In the genomic region with DNA sequence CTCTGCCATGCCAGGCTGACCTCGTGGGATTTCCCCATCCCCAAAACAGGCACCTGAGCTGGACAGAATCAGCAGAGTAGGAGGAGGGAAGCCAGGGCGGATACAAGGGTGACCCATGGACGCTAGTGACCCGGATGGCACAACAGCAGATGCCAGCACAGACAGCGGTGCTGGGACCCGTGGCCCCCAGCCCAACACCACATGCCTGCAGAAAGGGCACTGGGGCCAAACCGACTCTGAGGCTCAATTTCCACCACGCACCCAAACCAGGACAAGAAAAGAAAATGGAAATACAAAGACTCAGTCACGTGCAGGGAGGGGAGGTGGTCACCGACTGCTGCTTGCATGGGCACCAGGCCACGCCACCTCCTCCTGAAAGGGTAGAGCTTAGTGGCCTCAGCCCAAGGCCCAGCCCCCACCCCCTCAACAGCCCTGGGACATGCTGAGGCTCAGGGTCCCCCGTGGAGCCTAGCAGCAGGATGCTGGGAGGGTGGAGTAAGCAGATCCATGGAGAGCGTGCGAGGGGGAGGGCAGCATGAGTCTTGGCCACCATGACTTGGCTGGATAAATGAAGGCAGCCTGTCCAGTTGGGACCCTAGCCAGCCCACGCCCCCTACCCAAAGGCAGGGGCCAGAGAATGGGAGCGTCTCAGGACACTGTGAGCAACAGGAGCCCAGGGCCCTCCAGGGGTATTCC, we compare ENCODE assay signal across 21 cellular contexts. TPM values are rescaled to one million over a fixed set of nuclear protein-coding genes. Genes with fewer than 3 reads are reported as not detected.
DNase-seq lines count a peak whose midpoint lies in the region; ATAC-seq and TF ChIP-seq lines count a peak whose summit lies in the region.
"Had no signal": no experiment of that assay in that cellular context is flagged by ENCODE, and none has a peak within 500 bp of the region (broad histone marks: within the 10 kb centered on the region; RNA-seq: fewer than 3 reads in every experiment).

No MANE protein-coding gene starts in this region.

- no peaks in the 10 kb centered on the region for H4K20me1 ChIP-seq in MM.1S (ENCODE audit: insufficient read depth, low read length)
- H4K20me1 ChIP-seq: BLaER1 had no signal

- peak; percentile 10 for DNase-seq in natural killer cell treated with Interleukin-12 subunit alpha and Interleukin-12 subunit beta and Interleukin-15 and Interleukin-18, amount 100 ng/mL, for 72 hours (ENCODE audit: low spot score)
- no peak for DNase-seq in natural killer cell
- peak; percentile 41 for DNase-seq in ecto neural progenitor cell (ENCODE audit: low spot score)
- DNase-seq in neural crest cell (ENCODE audit: low read depth, low spot score), result no peak
- DNase-seq in effector memory CD4-positive, alpha-beta T cell, result no peak
- no peak for DNase-seq in vagina (ENCODE audit: extremely low spot score in 2 of 2)
- no peak for DNase-seq in MM.1S
- DNase-seq: Calu3; CD8-positive, alpha-beta T cell; GF-D8; GM23248; HFFc6; Kasumi-1; NCI-H1092 treated with DMSO at 0.1 percent for 48 hours; NCI-H1694 treated with DMSO at 0.1 percent for 48 hours; NCI-H748 treated with DMSO at 0.1 percent for 48 hours; SHP77 had no signal

- peaks cover 0 to 3% of the 10 kb centered on the region in 2 donors for H3K27me3 Mint-ChIP-seq in natural killer cell treated with Interleukin-12 subunit alpha and Interleukin-12 subunit beta and Interleukin-15 and Interleukin-18, amount 100 ng/mL, for 72 hours
- H3K27me3 Mint-ChIP-seq in natural killer cell (ENCODE audit: low read depth in 2 of 2) (no peaks in the 10 kb centered on the region), neural crest cell (ENCODE audit: low read depth) (peaks cover 8% of the 10 kb centered on the region)

- no peak overlapping the region for H3K4me2 ChIP-seq in MM.1S (ENCODE audit: low read depth, low read length)
- H3K4me2 ChIP-seq: BLaER1 had no signal

- no peaks in the 10 kb centered on the region for H3K27me3 ChIP-seq in effector memory CD4-positive, alpha-beta T cell (replicated peaks; ENCODE audit: control insufficient read depth, insufficient read depth, low read length, poor library complexity, severe bottlenecking)
- H3K27me3 ChIP-seq in vagina (no peaks in the 10 kb centered on the region), MM.1S (replicated peaks; ENCODE audit: insufficient read depth, low read length) (0 out of 2 replicates have a peak, but pooled peaks cover 4% of the 10 kb centered on the region)
- H3K27me3 ChIP-seq: BLaER1 had no signal

- H3K36me3 Mint-ChIP-seq in natural killer cell treated with Interleukin-12 subunit alpha and Interleukin-12 subunit beta and Interleukin-15 and Interleukin-18, amount 100 ng/mL, for 72 hours, result no peaks in the 10 kb centered on the region
- H3K36me3 Mint-ChIP-seq in natural killer cell, result no peaks in the 10 kb centered on the region
- no peaks in the 10 kb centered on the region for H3K36me3 Mint-ChIP-seq in neural crest cell (ENCODE audit: low read depth)
- H3K36me3 Mint-ChIP-seq: CD8-positive, alpha-beta T cell had no signal

- H3K9me3 ChIP-seq in effector memory CD4-positive, alpha-beta T cell (ENCODE audit: control insufficient read depth, low read length), result no peaks in the 10 kb centered on the region
- no peaks in the 10 kb centered on the region for H3K9me3 ChIP-seq in vagina
- no peaks in the 10 kb centered on the region for H3K9me3 ChIP-seq in MM.1S (replicated peaks; ENCODE audit: insufficient read depth, low read length)
- H3K9me3 ChIP-seq: BLaER1 had no signal

- no peaks in the 10 kb centered on the region for H3K4me1 Mint-ChIP-seq in natural killer cell treated with Interleukin-12 subunit alpha and Interleukin-12 subunit beta and Interleukin-15 and Interleukin-18, amount 100 ng/mL, for 72 hours (ENCODE audit: low read depth in 2 of 2)
- H3K4me1 Mint-ChIP-seq in natural killer cell, result no peaks in the 10 kb centered on the region
- no peaks in the 10 kb centered on the region for H3K4me1 Mint-ChIP-seq in neural crest cell

- H3K9me3 Mint-ChIP-seq in natural killer cell treated with Interleukin-12 subunit alpha and Interleukin-12 subunit beta and Interleukin-15 and Interleukin-18, amount 100 ng/mL, for 72 hours, result no peaks in the 10 kb centered on the region
- no peaks in the 10 kb centered on the region for H3K9me3 Mint-ChIP-seq in natural killer cell
- no peaks in the 10 kb centered on the region for H3K9me3 Mint-ChIP-seq in neural crest cell
- H3K9me3 Mint-ChIP-seq: CD8-positive, alpha-beta T cell had no signal

- no peak overlapping the region for H3K27ac Mint-ChIP-seq in natural killer cell treated with Interleukin-12 subunit alpha and Interleukin-12 subunit beta and Interleukin-15 and Interleukin-18, amount 100 ng/mL, for 72 hours
- H3K27ac Mint-ChIP-seq in natural killer cell, result no peak overlapping the region
- H3K27ac Mint-ChIP-seq in neural crest cell (ENCODE audit: unreplicated experiment), result peak overlapping the region; percentile 20
- H3K27ac Mint-ChIP-seq: CD8-positive, alpha-beta T cell; HFFc6 had no signal

- no peaks in the 10 kb centered on the region for H3K79me2 ChIP-seq in MM.1S (ENCODE audit: low read length)

- H3K9me2 ChIP-seq in MM.1S (replicated peaks; ENCODE audit: insufficient read depth, low read length), result no peaks in the 10 kb centered on the region

- H3F3A ChIP-seq in MM.1S (ENCODE audit: insufficient read depth, low read length), result peaks cover 3% of the 10 kb centered on the region; the same call in 1 of the 2 replicates

- intact Hi-C loops in natural killer cell (cut with micrococcal nuclease), result no loop called here
- intact Hi-C loops in vagina (cut with DNase I), result no loop called here

- TF ChIP-seq POLR2A in vagina (IDR thresholded peaks at IDR 0.05), result no peak

- H3K27ac ChIP-seq in effector memory CD4-positive, alpha-beta T cell (ENCODE audit: insufficient read depth, low read length, poor library complexity, severe bottlenecking), result no peak overlapping the region
- no peak overlapping the region for H3K27ac ChIP-seq in vagina
- H3K27ac ChIP-seq in MM.1S (ENCODE audit: low read length), result no peak overlapping the region
- H3K27ac ChIP-seq: BLaER1, GM23248, SK-N-MC had no signal

- no peak overlapping the region for H3K4me3 ChIP-seq in effector memory CD4-positive, alpha-beta T cell (ENCODE audit: insufficient read depth, low read depth, low read length, poor library complexity, severe bottlenecking)
- H3K4me3 ChIP-seq in vagina (no peak overlapping the region), MM.1S (ENCODE audit: low read length) (no peak overlapping the region)
- H3K4me3 ChIP-seq: BLaER1, GM23248, SK-N-MC had no signal

- ATAC-seq in natural killer cell treated with Interleukin-12 subunit alpha and Interleukin-12 subunit beta and Interleukin-15 and Interleukin-18, amount 100 ng/mL, for 72 hours, result peak in 1 of 2 donors; percentile 22
- ATAC-seq in natural killer cell, result no peak
- no peak for ATAC-seq in HG03457 (IDR thresholded peaks at IDR 0.05; ENCODE audit: unreplicated experiment)
- ATAC-seq: CD8-positive, alpha-beta T cell had no signal

- H2AFZ ChIP-seq in MM.1S (ENCODE audit: low read length), result no peak overlapping the region
- H2AFZ ChIP-seq: GM23248 had no signal

- no peaks in the 10 kb centered on the region for H3K4me1 ChIP-seq in effector memory CD4-positive, alpha-beta T cell (ENCODE audit: control insufficient read depth, insufficient read depth, low read length, poor library complexity, severe bottlenecking)
- H3K4me1 ChIP-seq in vagina (no peaks in the 10 kb centered on the region), MM.1S (ENCODE audit: low read length) (peaks cover 9% of the 10 kb centered on the region)

- no peak overlapping the region for H3K9ac ChIP-seq in MM.1S (ENCODE audit: low read length)
- H3K9ac ChIP-seq: BLaER1, GM23248 had no signal

- H3K4me3 Mint-ChIP-seq in natural killer cell treated with Interleukin-12 subunit alpha and Interleukin-12 subunit beta and Interleukin-15 and Interleukin-18, amount 100 ng/mL, for 72 hours, result no peak overlapping the region
- no peak overlapping the region for H3K4me3 Mint-ChIP-seq in natural killer cell
- no peak overlapping the region for H3K4me3 Mint-ChIP-seq in neural crest cell
- H3K4me3 Mint-ChIP-seq: CD8-positive, alpha-beta T cell; HFFc6 had no signal

- TF ChIP-seq CTCF in natural killer cell (IDR thresholded peaks at IDR 0.05) (no peak), neural crest cell (conservative IDR thresholded peaks at IDR 0.05) (no peak), vagina (IDR thresholded peaks at IDR 0.05) (no peak), MM.1S (IDR thresholded peaks at IDR 0.05; ENCODE audit: low read length) (no peak)

- H3K36me3 ChIP-seq in effector memory CD4-positive, alpha-beta T cell (ENCODE audit: control insufficient read depth, insufficient read depth, low read length), result no peaks in the 10 kb centered on the region
- H3K36me3 ChIP-seq in vagina (no peaks in the 10 kb centered on the region), MM.1S (replicated peaks; ENCODE audit: insufficient read depth, low read length) (no peaks in the 10 kb centered on the region)
- H3K36me3 ChIP-seq: BLaER1 had no signal

RNA-seq across cellular contexts. Expression of a gene that starts 47.7 kb away (rescaled TPM):
- 1 to 10 TPM in 1 of 2 donors, under 1 TPM in 1; 0.81 to 6.9 TPM for total RNA-seq in natural killer cell treated with Interleukin-12 subunit alpha and Interleukin-12 subunit beta and Interleukin-15 and Interleukin-18, amount 100 ng/mL, for 72 hours
- total RNA-seq in natural killer cell (1 to 10 TPM in 2 of 3 donors, under 1 TPM in 1; 0.63 to 2.7 (median 1.8) TPM), neural crest cell (0.02 TPM in 2 replicates), vagina (0.49 TPM)
- total RNA-seq: A673, Calu3, GM23248, HFFc6 had no signal

Comparison
In these comparisons a context has a peak if more than half of its experiments do, and no peak if none do; other contexts are left out.
1. DNase-seq: peak in natural killer cell treated with Interleukin-12 subunit alpha and Interleukin-12 subunit beta and Interleukin-15 and Interleukin-18, amount 100 ng/mL, for 72 hours (single experiment) and ecto neural progenitor cell (single experiment); none in natural killer cell (single experiment), neural crest cell (single experiment), effector memory CD4-positive, alpha-beta T cell (0 of 3), vagina (0 of 2) and MM.1S (single experiment).